8 cellular contexts compared by ENCODE assay signal in genomic region chr13:43880451-43880850, GRCh38. TPM values are rescaled to one million over a fixed set of nuclear protein-coding genes. Genes with fewer than 3 reads are reported as not detected.
DNase-seq lines count a peak whose midpoint lies in the region; ATAC-seq, FAIRE-seq and TF ChIP-seq lines count a peak whose summit lies in the region.

No MANE protein-coding gene starts in this region.

- peaks cover 33% of the 10 kb centered on the region for H3F3A ChIP-seq in DOHH2 (ENCODE audit: control insufficient read depth, insufficient read depth)

- H3K36me3 ChIP-seq in DOHH2 (ENCODE audit: control insufficient read depth, low read length) (peaks cover 62% of the 10 kb centered on the region), pancreas (no peaks in the 10 kb centered on the region)

- H3K27me3 ChIP-seq in DOHH2 (ENCODE audit: control insufficient read depth, low read length) (no peaks in the 10 kb centered on the region), pancreas (no peaks in the 10 kb centered on the region)

- H4K20me1 ChIP-seq in DOHH2 (ENCODE audit: control insufficient read depth, insufficient read depth, low read depth, low read length), result no peaks in the 10 kb centered on the region

- DNase-seq in RKO (ENCODE audit: low spot score), result peak; percentile 47
- no peak for DNase-seq in epithelial cell of prostate (ENCODE audit: low read depth, low spot score)
- DNase-seq in pancreas, result no peak
- DNase-seq in NCI-H446 (lab: John Stamatoyannopoulos, UW), result no peak
- no peak for DNase-seq in NCI-H2196 (lab: John Stamatoyannopoulos, UW; ENCODE audit: unreplicated experiment)
- no peak for DNase-seq in OCI-M2 (lab: John Stamatoyannopoulos, UW; ENCODE audit: unreplicated experiment)
- no peak for DNase-seq in NCI-H1048 (lab: John Stamatoyannopoulos, UW)

- peak overlapping the region; percentile 95 for H3K4me2 ChIP-seq in DOHH2 (ENCODE audit: low read length)

- H3K79me2 ChIP-seq in DOHH2 (ENCODE audit: control insufficient read depth, low read length), result peaks cover 69% of the 10 kb centered on the region

- TF ChIP-seq CTCF in DOHH2 (IDR thresholded peaks at IDR 0.05; ENCODE audit: low read depth, low read length, poor library complexity, severe bottlenecking) (no peak), pancreas (IDR thresholded peaks at IDR 0.05) (no peak)

- peak overlapping the region; percentile 95 for H3K27ac ChIP-seq in DOHH2 (ENCODE audit: low read depth, low read length)
- peak overlapping the region; percentile 83 for H3K27ac ChIP-seq in epithelial cell of prostate
- peak overlapping the region in 3 of 4 donors; percentile 95 to 97 (median 96) for H3K27ac ChIP-seq in pancreas

- intact Hi-C loops in pancreas (cut with DNase I), result no loop called here

- H3K4me1 ChIP-seq in DOHH2 (ENCODE audit: control insufficient read depth, low read length) (peaks cover 63% of the 10 kb centered on the region), pancreas (peaks cover 0 to 8% (median 3%) of the 10 kb centered on the region in 3 donors)

- no peak for FAIRE-seq in pancreas (lab: Jason Lieb, UNC)

- H3K4me3 ChIP-seq in DOHH2 (ENCODE audit: low read length), result peak overlapping the region; percentile 89
- H3K4me3 ChIP-seq in pancreas, result peak overlapping the region; percentile 56 to 85 (median 81)

- ATAC-seq in pancreas, result no peak

- 17 to 35% methylated on average over 9 of the region's 9 CpGs for WGBS in pancreas, 2 donors

- no peaks in the 10 kb centered on the region for H3K9me2 ChIP-seq in DOHH2 (replicated peaks; ENCODE audit: control insufficient read depth, low read length)

- H3K9me3 ChIP-seq in DOHH2 (ENCODE audit: control insufficient read depth, insufficient read depth, low read length) (peaks cover 13% of the 10 kb centered on the region), pancreas (no peaks in the 10 kb centered on the region)

RNA-seq across cellular contexts. Expression of gene LACC1, which starts 0.7 kb away (rescaled TPM):
- 1 to 10 TPM; 2.9 to 5.9 (median 3.7) TPM for total RNA-seq in pancreas
- 1 to 10 TPM; 2.5 to 3.4 TPM for polyA plus RNA-seq in pancreas

RNA-seq across cellular contexts. Expression of gene CCDC122, which starts 0.9 kb away (rescaled TPM):
- 1 to 10 TPM; 4.4 to 7.3 (median 4.8) TPM for total RNA-seq in pancreas
- polyA plus RNA-seq in pancreas, result 1 to 10 TPM; 2.9 to 4.6 TPM
